In the genomic region with DNA sequence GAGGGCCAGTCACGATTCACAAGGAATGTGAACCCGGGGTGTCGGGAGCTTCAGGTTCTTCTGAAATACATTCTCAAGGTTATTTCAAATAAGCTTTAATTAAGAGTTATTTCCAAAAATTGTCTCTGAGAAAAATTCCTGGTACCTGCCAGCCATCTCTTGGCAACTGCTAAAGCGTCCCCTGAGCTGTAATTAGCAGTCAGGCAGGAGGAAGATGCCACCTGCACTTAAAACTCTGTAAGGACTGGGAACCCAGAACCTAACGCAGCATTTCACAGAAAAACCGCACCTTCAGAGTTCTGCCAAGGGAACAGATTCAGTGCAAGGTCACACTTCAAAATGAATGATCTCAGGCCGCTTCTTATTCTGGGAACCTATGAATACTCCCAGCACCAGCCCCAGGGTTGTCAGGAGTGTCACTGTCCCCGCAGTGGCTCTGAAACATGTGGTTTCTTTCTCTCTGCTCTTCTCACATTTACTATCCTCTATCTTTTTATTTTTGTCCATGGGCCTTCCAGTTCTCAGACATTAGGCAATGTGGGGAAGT, we compare ENCODE assay signal across 29 cellular contexts. TPM values are rescaled to one million over a fixed set of nuclear protein-coding genes. Genes with fewer than 3 reads are reported as not detected.
"Had no signal": no experiment of that assay in that cellular context is flagged by ENCODE, and none has a peak within 500 bp of the region (broad histone marks: within the 10 kb centered on the region; RNA-seq: fewer than 3 reads in every experiment).

No MANE protein-coding gene starts in this region.

- H3K9ac ChIP-seq: parathyroid adenoma had no signal

- H3K9me3 ChIP-seq: heart right ventricle, psoas muscle, right lobe of liver, spleen, testis, tibial nerve, upper lobe of right lung had no signal

- ATAC-seq: heart right ventricle; psoas muscle; right lobe of liver; stimulated activated naive B cell treated with anti-CD40 and anti-IgM and Interleukin-4, amounts not matched to agents 10 μg/mL and 1 μg/mL and 100 μg/mL, for 72 hours; stimulated activated naive CD8-positive, alpha-beta T cell treated with anti-CD3 and anti-CD28 coated beads, Interleukin-15, amount 100 ng/mL, for 72 hours; upper lobe of right lung had no signal

- H3K27me3 ChIP-seq: heart right ventricle, right lobe of liver, spleen, testis, tibial nerve, upper lobe of right lung had no signal

- H3K4me1 Mint-ChIP-seq: endodermal cell; naive B cell; stimulated activated naive CD8-positive, alpha-beta T cell treated with anti-CD3 and anti-CD28 coated beads, Interleukin-15, amount 100 ng/mL, for 72 hours had no signal

- H3K9me3 Mint-ChIP-seq: endodermal cell; naive B cell; nephron; stimulated activated naive B cell treated with anti-CD40 and anti-IgM and Interleukin-4, amounts not matched to agents 10 μg/mL and 1 μg/mL and 100 μg/mL, for 72 hours; stimulated activated naive CD8-positive, alpha-beta T cell treated with anti-CD3 and anti-CD28 coated beads, Interleukin-15, amount 100 ng/mL, for 72 hours had no signal

- H3K4me1 ChIP-seq: parathyroid adenoma, psoas muscle, spleen, testis, upper lobe of right lung had no signal

- H2AFZ ChIP-seq: parathyroid adenoma had no signal

- DNase-seq: effector CD4-positive, alpha-beta T cell; endodermal cell; erythroblast; heart right ventricle; hypothalamus; kidney glomerular epithelial cell; naive B cell; occipital lobe; psoas muscle; retina; right lobe of liver; spleen; stimulated activated CD4-positive, alpha-beta T cell treated with anti-CD3 and anti-CD28 coated beads, Interleukin-2, amount 100 ng/mL, for 24 hours; stimulated activated CD4-positive, alpha-beta T cell treated with anti-CD3 and anti-CD28 coated beads, Interleukin-4, amount 100 ng/mL, for 4 hours; stimulated activated naive B cell treated with anti-CD40 and anti-IgM and Interleukin-4, amounts not matched to agents 10 μg/mL and 1 μg/mL and 100 μg/mL, for 72 hours; stimulated activated naive CD8-positive, alpha-beta T cell treated with anti-CD3 and anti-CD28 coated beads, Interleukin-15, amount 100 ng/mL, for 72 hours; testis; upper lobe of right lung had no signal

- H3K79me2 ChIP-seq: parathyroid adenoma had no signal

- H3K27ac ChIP-seq: coronary artery, heart right ventricle, parathyroid adenoma, psoas muscle, right lobe of liver, spleen, testis, tibial nerve, upper lobe of right lung had no signal

- H3K27me3 Mint-ChIP-seq: naive B cell; stimulated activated naive B cell treated with anti-CD40 and anti-IgM and Interleukin-4, amounts not matched to agents 10 μg/mL and 1 μg/mL and 100 μg/mL, for 72 hours; stimulated activated naive CD8-positive, alpha-beta T cell treated with anti-CD3 and anti-CD28 coated beads, Interleukin-15, amount 100 ng/mL, for 72 hours had no signal

- H3K4me3 Mint-ChIP-seq: endodermal cell; naive B cell; nephron; stimulated activated naive B cell treated with anti-CD40 and anti-IgM and Interleukin-4, amounts not matched to agents 10 μg/mL and 1 μg/mL and 100 μg/mL, for 72 hours; stimulated activated naive CD8-positive, alpha-beta T cell treated with anti-CD3 and anti-CD28 coated beads, Interleukin-15, amount 100 ng/mL, for 72 hours had no signal

- H3K27ac Mint-ChIP-seq: endodermal cell; naive B cell; nephron; stimulated activated naive CD8-positive, alpha-beta T cell treated with anti-CD3 and anti-CD28 coated beads, Interleukin-15, amount 100 ng/mL, for 72 hours had no signal

- H3K4me3 ChIP-seq: coronary artery, heart right ventricle, psoas muscle, right lobe of liver, spleen, testis, tibial nerve, upper lobe of right lung had no signal

RNA-seq across cellular contexts. Expression of gene INSM1, which starts 36.7 kb away (rescaled TPM):
- total RNA-seq: dermis microvascular lymphatic vessel endothelial cell, endothelial cell of umbilical vein, fibroblast of lung, glomerular endothelial cell, liver, lung microvascular endothelial cell, right lobe of liver, skeletal muscle tissue, tibial nerve, upper lobe of right lung had no signal
- polyA plus RNA-seq: endothelial cell of umbilical vein, fibroblast of lung, liver, psoas muscle had no signal
